In genomic region chr4:124803641-124804040, GRCh38 we compare ENCODE assay signal across 13 cellular contexts.
DNase-seq lines count a peak whose midpoint lies in the region; ATAC-seq and TF ChIP-seq lines count a peak whose summit lies in the region.
"Had no signal": no experiment of that assay in that cellular context is flagged by ENCODE, and none has a peak within 500 bp of the region (broad histone marks: within the 10 kb centered on the region; RNA-seq: fewer than 3 reads in every experiment).

No MANE protein-coding gene starts in this region.

- no peak overlapping the region for H3K4me3 Mint-ChIP-seq in H9
- H3K4me3 Mint-ChIP-seq: naive thymus-derived CD4-positive, alpha-beta T cell had no signal

- H3K4me1 Mint-ChIP-seq in H9, result peaks cover 10 to 15% of the 10 kb centered on the region in 2 experiments
- H3K4me1 Mint-ChIP-seq: naive thymus-derived CD4-positive, alpha-beta T cell had no signal

- H3K9me3 ChIP-seq in H9 (ENCODE audit: control insufficient read depth, low read depth, low read length), result no peaks in the 10 kb centered on the region

- no peak overlapping the region for H3T11ph ChIP-seq in H9 (ENCODE audit: low read length)

- H3K27ac ChIP-seq in H9 (ENCODE audit: insufficient read length, low read depth, low read length), result no peak overlapping the region

- no peak overlapping the region for H3K14ac ChIP-seq in H9 (ENCODE audit: insufficient read depth, low read length)

- no peaks in the 10 kb centered on the region for H3K79me2 ChIP-seq in H9 (ENCODE audit: insufficient read depth, low read length)

- ATAC-seq in GM18868 (IDR thresholded peaks at IDR 0.05; ENCODE audit: unreplicated experiment) (peak; percentile 60), HG02798 (IDR thresholded peaks at IDR 0.05; ENCODE audit: poor library complexity, unreplicated experiment) (peak; percentile 63)
- ATAC-seq in activated CD4-positive, CD25-positive, alpha-beta regulatory T cell treated with anti-CD3 and anti-CD28 coated beads, Interleukin-2, amount 50 U/mL, for 24 hours, result no peak
- ATAC-seq: naive thymus-derived CD4-positive, alpha-beta T cell had no signal

- peaks cover 2 to 9% (median 6%) of the 10 kb centered on the region in 3 experiments; a peak in 4 of 7 replicates for H3K36me3 Mint-ChIP-seq in H9 (ENCODE audit: insufficient read depth in 1 of 3, low read depth in 3 of 3)
- H3K36me3 Mint-ChIP-seq: naive thymus-derived CD4-positive, alpha-beta T cell had no signal

- H3K4me1 ChIP-seq in H9 (ENCODE audit: insufficient read depth, low read length), result no peaks in the 10 kb centered on the region

- no peak overlapping the region for H2AFZ ChIP-seq in H9 (ENCODE audit: low read length)

- H3K23ac ChIP-seq in H9 (ENCODE audit: insufficient read length, low read depth, low read length), result no peak overlapping the region

- no peaks in the 10 kb centered on the region for H4K20me1 ChIP-seq in H9 (ENCODE audit: control insufficient read depth, insufficient read depth, insufficient read length)

- H4K91ac ChIP-seq in H9 (ENCODE audit: insufficient read length, low read depth, low read length), result no peak overlapping the region

- no peak overlapping the region for H3K27ac Mint-ChIP-seq in H9
- H3K27ac Mint-ChIP-seq: naive thymus-derived CD4-positive, alpha-beta T cell had no signal

- no peak overlapping the region for H3K18ac ChIP-seq in H9 (ENCODE audit: insufficient read length, low read depth, low read length)

- H4K5ac ChIP-seq in H9 (ENCODE audit: insufficient read length, low read depth, low read length), result no peak overlapping the region

- H2BK5ac ChIP-seq in H9 (ENCODE audit: insufficient read length, low read length), result no peak overlapping the region

- H3K4me2 ChIP-seq in H9 (ENCODE audit: insufficient read depth, insufficient read length, low read length), result no peak overlapping the region

- TF ChIP-seq CTCF in H9 (conservative IDR thresholded peaks at IDR 0.05), result no peak

- H2BK15ac ChIP-seq in H9 (ENCODE audit: low read depth, low read length), result no peak overlapping the region

- no peak overlapping the region for H2BK12ac ChIP-seq in H9 (ENCODE audit: insufficient read length, low read depth, low read length)

- H3K23me2 ChIP-seq in H9 (ENCODE audit: insufficient read length, low read depth, low read length, poor library complexity, severe bottlenecking), result no peaks in the 10 kb centered on the region

- peak; percentile 75 for DNase-seq in NCI-H226
- DNase-seq in glomerular visceral epithelial cell (ENCODE audit: extremely low spot score), result peak; percentile 3
- DNase-seq in H9, result no peak
- DNase-seq in cerebellum (ENCODE audit: low spot score), result no peak
- no peak for DNase-seq in DMS79 (lab: John Stamatoyannopoulos, UW)
- DNase-seq: activated naive CD4-positive, alpha-beta T cell treated with Interleukin-2 at 50 U/mL for 16 hours; COR-L47; effector CD8-positive, alpha-beta T cell; naive thymus-derived CD4-positive, alpha-beta T cell; NCI-H774 had no signal

- no peak overlapping the region for H4K8ac ChIP-seq in H9 (replicated peaks; ENCODE audit: insufficient read length, low read depth, low read length)

- no CpG with 5 or more reads among the region's 1 CpG for WGBS in H9 (ENCODE audit: extremely low coverage, insufficient read length, low lambda C conversion rate)

- H2BK120ac ChIP-seq in H9 (ENCODE audit: low read depth, low read length, poor library complexity, severe bottlenecking), result no peak overlapping the region

- H2AK5ac ChIP-seq in H9 (ENCODE audit: insufficient read length, low read length), result no peak overlapping the region

- no peaks in the 10 kb centered on the region for H3K79me1 ChIP-seq in H9 (ENCODE audit: insufficient read depth, low read depth, low read length, poor library complexity, severe bottlenecking)

- no peak overlapping the region for H3K9ac ChIP-seq in H9 (ENCODE audit: extremely low read depth, insufficient read length, low read length)

- no peak overlapping the region for H3K56ac ChIP-seq in H9 (ENCODE audit: insufficient read length, low read depth, low read length)

- H2BK20ac ChIP-seq in H9 (ENCODE audit: low read depth, low read length, poor library complexity, severe bottlenecking), result no peak overlapping the region

- peaks cover 3 to 7% of the 10 kb centered on the region in 2 experiments; a peak in 3 of 5 replicates for H3K9me3 Mint-ChIP-seq in H9

- H3K27me3 ChIP-seq in H9 (ENCODE audit: insufficient read depth, low read length), result no peaks in the 10 kb centered on the region

- H3K4ac ChIP-seq in H9 (ENCODE audit: low read depth, low read length), result no peak overlapping the region

- no peaks in the 10 kb centered on the region for H3K27me3 Mint-ChIP-seq in H9 (ENCODE audit: low read depth)

Comparison
In these comparisons a context has a peak if more than half of its experiments do, and no peak if none do; other contexts are left out.
1. ATAC-seq: peak in GM18868 (single experiment) and HG02798 (single experiment); none in activated CD4-positive, CD25-positive, alpha-beta regulatory T cell treated with anti-CD3 and anti-CD28 coated beads, Interleukin-2, amount 50 U/mL, for 24 hours (0 of 2).
2. DNase-seq: peak in NCI-H226 (single experiment) and glomerular visceral epithelial cell (single experiment); none in H9 (single experiment), cerebellum (single experiment) and DMS79 (single experiment).